ENCODE assay signal across 1 cellular context in the genomic region with DNA sequence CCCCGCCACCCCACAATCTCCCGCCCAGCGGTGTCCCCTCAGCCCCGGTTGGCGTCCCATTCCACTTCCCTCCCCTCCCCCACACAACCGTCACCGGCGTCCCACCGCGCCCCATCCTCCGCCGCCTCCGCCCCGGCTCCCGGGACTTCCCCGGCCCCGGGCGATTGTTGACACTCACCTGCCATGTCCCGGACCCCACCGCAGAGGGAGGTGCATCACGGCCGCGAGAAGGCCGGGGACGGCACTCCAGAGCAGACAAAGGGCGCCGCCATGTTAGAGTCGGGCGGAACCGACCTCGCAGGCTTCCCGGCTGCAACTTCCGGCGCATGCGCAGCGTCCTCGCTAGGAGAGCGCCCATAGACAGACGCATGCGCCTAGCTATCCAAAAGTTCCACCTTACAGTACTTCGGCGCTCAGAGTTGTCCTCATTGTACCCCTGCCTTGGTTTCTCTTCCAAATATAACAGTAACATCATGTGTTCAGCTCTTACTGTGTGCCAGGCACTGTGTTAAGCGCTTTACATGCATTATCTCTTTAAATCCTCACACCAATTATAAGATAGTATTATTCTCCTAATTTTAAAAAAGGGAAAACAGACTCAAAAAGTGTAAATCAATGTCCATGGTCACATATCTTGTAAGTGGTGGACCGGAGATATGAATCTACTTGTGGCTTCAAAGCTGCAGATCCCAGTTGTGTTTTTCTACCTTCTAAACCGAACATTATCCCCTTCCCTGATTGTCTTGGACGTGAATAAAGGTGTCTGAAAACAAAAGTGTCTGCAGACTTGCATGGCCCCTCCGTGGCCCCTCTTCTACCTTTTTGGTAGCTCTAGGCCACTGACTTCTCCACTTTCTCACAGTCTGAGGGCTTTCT.
A peak's percentile ranks its signal among the peaks of the same experiment; 100 is the strongest.
TF ChIP-seq lines count a peak whose summit lies in the region.

A gene (minus strand): TSS at position 297 of the 876 bp plus-strand sequence. CDS start 27,606 bp downstream, outside the sequence.

TF ChIP-seq in K562, 482 proteins besides CTCF, POLR2A, EP300 and RAD21 (continued from another document and continues in another):
- TF ChIP-seq, protein P1, sequence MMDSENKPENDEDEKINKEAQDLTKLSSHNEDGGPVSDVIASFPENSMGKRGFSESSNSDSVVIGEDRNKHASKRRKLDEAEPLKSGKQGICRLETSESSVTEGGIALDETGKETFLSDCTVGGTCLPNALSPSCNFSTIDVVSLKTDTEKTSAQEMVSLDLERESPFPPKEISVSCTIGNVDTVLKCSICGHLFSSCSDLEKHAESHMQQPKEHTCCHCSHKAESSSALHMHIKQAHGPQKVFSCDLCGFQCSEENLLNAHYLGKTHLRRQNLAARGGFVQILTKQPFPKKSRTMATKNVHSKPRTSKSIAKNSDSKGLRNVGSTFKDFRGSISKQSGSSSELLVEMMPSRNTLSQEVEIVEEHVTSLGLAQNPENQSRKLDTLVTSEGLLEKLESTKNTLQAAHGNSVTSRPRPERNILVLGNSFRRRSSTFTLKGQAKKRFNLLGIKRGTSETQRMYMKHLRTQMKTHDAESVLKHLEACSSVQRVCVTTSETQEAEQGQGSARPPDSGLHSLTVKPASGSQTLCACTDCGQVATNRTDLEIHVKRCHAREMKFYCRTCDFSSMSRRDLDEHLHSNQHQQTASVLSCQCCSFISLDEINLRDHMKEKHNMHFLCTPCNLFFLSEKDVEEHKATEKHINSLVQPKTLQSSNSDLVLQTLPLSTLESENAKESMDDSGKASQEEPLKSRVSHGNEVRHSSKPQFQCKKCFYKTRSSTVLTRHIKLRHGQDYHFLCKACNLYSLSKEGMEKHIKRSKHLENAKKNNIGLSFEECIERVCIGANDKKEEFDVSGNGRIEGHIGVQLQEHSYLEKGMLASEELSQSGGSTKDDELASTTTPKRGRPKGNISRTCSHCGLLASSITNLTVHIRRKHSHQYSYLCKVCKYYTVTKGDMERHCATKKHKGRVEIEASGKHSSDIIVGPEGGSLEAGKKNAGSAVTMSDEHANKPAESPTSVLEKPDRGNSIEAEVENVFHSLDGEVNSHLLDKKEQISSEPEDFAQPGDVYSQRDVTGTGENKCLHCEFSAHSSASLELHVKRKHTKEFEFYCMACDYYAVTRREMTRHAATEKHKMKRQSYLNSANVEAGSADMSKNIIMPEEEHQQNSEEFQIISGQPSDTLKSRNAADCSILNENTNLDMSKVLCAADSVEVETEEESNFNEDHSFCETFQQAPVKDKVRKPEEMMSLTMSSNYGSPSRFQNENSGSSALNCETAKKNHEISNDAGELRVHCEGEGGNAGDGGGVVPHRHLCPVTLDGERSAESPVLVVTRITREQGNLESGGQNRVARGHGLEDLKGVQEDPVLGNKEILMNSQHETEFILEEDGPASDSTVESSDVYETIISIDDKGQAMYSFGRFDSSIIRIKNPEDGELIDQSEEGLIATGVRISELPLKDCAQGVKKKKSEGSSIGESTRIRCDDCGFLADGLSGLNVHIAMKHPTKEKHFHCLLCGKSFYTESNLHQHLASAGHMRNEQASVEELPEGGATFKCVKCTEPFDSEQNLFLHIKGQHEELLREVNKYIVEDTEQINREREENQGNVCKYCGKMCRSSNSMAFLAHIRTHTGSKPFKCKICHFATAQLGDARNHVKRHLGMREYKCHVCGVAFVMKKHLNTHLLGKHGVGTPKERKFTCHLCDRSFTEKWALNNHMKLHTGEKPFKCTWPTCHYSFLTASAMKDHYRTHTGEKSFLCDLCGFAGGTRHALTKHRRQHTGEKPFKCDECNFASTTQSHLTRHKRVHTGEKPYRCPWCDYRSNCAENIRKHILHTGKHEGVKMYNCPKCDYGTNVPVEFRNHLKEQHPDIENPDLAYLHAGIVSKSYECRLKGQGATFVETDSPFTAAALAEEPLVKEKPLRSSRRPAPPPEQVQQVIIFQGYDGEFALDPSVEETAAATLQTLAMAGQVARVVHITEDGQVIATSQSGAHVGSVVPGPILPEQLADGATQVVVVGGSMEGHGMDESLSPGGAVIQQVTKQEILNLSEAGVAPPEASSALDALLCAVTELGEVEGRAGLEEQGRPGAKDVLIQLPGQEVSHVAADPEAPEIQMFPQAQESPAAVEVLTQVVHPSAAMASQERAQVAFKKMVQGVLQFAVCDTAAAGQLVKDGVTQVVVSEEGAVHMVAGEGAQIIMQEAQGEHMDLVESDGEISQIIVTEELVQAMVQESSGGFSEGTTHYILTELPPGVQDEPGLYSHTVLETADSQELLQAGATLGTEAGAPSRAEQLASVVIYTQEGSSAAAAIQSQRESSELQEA (IDR thresholded peaks at IDR 0.05; ENCODE audit: low read depth): peak; percentile 64; the same call in 1 of the 2 replicates
- TF ChIP-seq SRF (CRISPR knock-in tag; IDR thresholded peaks at IDR 0.05) (no peak), PCBP1 (IDR thresholded peaks at IDR 0.05; ENCODE audit: low read depth, low read length, poor library complexity, severe bottlenecking) (peak; percentile 93), TCF7L2 (IDR thresholded peaks at IDR 0.05; ENCODE audit: low read depth, low read length) (peak; percentile 45; the same call in 1 of the 2 replicates), ZNF143 (CRISPR knock-in tag; IDR thresholded peaks at IDR 0.05) (peak; percentile 49; the same call in 1 of the 2 replicates), MAZ (CRISPR knock-in tag; conservative IDR thresholded peaks at IDR 0.05 in 1 of 2, IDR thresholded peaks at IDR 0.05 in 1 of 2) (peak in 1 of 2 experiments; percentile 78), TOE1 (IDR thresholded peaks at IDR 0.05; ENCODE audit: borderline replicate concordance) (peak; percentile 33; the same call in 1 of the 2 replicates), TOE1 (CRISPR knock-in tag; IDR thresholded peaks at IDR 0.05; ENCODE audit: borderline replicate concordance, low read depth) (no peak), SAP30 (IDR thresholded peaks at IDR 0.05; ENCODE audit: borderline replicate concordance, insufficient read depth, low read depth, low read length, poor library complexity, severe bottlenecking) (peak; percentile 88), ARHGAP35 (IDR thresholded peaks at IDR 0.05; ENCODE audit: partially characterized antibody) (no peak), ZFX (CRISPR knock-in tag; IDR thresholded peaks at IDR 0.05) (peak; percentile 91), NRF1 (conservative IDR thresholded peaks at IDR 0.05 in 1 of 2, IDR thresholded peaks at IDR 0.05 in 1 of 2) (peak; percentile 100), POLR2AphosphoS5 (IDR thresholded peaks at IDR 0.05; ENCODE audit: control insufficient read depth, insufficient read depth, low read depth, low read length) (0 out of 2 replicates have a peak, but pooled peaks have one; percentile 33), POU5F1 (IDR thresholded peaks at IDR 0.05; ENCODE audit: borderline replicate concordance, low read depth, low read length, partially characterized antibody) (peak; percentile 99), SUPT5H (IDR thresholded peaks at IDR 0.05) (peak; percentile 80), ZNF444 (CRISPR knock-in tag; IDR thresholded peaks at IDR 0.05) (no peak), NCOR1 (IDR thresholded peaks at IDR 0.05) (peak; percentile 53; the same call in 1 of the 2 replicates), MBD2 (IDR thresholded peaks at IDR 0.05; ENCODE audit: borderline replicate concordance, low read depth) (0 out of 2 replicates have a peak, but pooled peaks have one; percentile 43), JUND (IDR thresholded peaks at IDR 0.05; ENCODE audit: borderline replicate concordance, low read depth, low read length) (0 out of 2 replicates have a peak, but pooled peaks have one; percentile 33), JUND (tag; IDR thresholded peaks at IDR 0.05; ENCODE audit: borderline replicate concordance, low read depth, low read length) (0 out of 3 replicates have a peak, but pooled peaks have one; percentile 53), KAT8 (IDR thresholded peaks at IDR 0.05; ENCODE audit: low read depth) (no peak), KDM4B (IDR thresholded peaks at IDR 0.05; ENCODE audit: borderline replicate concordance in 2 of 2, low read depth in 1 of 2) (0 out of 4 replicates have a peak, but pooled peaks of 1 of the 2 experiments have one; percentile 35), FOXK1 (CRISPR knock-in tag; IDR thresholded peaks at IDR 0.05; ENCODE audit: borderline replicate concordance) (no peak), FOXM1 (IDR thresholded peaks at IDR 0.05; ENCODE audit: low read depth) (no peak), FOXM1 (CRISPR knock-in tag; IDR thresholded peaks at IDR 0.05; ENCODE audit: low read depth) (no peak; the same call in 1 of the 2 replicates)
- TF ChIP-seq, protein P2, sequence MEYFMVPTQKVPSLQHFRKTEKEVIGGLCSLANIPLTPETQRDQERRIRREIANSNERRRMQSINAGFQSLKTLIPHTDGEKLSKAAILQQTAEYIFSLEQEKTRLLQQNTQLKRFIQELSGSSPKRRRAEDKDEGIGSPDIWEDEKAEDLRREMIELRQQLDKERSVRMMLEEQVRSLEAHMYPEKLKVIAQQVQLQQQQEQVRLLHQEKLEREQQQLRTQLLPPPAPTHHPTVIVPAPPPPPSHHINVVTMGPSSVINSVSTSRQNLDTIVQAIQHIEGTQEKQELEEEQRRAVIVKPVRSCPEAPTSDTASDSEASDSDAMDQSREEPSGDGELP (CRISPR knock-in tag; IDR thresholded peaks at IDR 0.05; ENCODE audit: borderline replicate concordance): peak; percentile 91
- TF ChIP-seq, protein P3, sequence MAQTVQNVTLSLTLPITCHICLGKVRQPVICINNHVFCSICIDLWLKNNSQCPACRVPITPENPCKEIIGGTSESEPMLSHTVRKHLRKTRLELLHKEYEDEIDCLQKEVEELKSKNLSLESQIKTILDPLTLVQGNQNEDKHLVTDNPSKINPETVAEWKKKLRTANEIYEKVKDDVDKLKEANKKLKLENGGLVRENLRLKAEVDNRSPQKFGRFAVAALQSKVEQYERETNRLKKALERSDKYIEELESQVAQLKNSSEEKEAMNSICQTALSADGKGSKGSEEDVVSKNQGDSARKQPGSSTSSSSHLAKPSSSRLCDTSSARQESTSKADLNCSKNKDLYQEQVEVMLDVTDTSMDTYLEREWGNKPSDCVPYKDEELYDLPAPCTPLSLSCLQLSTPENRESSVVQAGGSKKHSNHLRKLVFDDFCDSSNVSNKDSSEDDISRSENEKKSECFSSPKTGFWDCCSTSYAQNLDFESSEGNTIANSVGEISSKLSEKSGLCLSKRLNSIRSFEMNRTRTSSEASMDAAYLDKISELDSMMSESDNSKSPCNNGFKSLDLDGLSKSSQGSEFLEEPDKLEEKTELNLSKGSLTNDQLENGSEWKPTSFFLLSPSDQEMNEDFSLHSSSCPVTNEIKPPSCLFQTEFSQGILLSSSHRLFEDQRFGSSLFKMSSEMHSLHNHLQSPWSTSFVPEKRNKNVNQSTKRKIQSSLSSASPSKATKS (CRISPR knock-in tag; IDR thresholded peaks at IDR 0.05): no peak
- TF ChIP-seq, protein P4, sequence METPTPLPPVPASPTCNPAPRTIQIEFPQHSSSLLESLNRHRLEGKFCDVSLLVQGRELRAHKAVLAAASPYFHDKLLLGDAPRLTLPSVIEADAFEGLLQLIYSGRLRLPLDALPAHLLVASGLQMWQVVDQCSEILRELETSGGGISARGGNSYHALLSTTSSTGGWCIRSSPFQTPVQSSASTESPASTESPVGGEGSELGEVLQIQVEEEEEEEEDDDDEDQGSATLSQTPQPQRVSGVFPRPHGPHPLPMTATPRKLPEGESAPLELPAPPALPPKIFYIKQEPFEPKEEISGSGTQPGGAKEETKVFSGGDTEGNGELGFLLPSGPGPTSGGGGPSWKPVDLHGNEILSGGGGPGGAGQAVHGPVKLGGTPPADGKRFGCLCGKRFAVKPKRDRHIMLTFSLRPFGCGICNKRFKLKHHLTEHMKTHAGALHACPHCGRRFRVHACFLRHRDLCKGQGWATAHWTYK (CRISPR knock-in tag; IDR thresholded peaks at IDR 0.05): peak; percentile 46; the same call in 1 of the 2 replicates
- TF ChIP-seq, protein P5, sequence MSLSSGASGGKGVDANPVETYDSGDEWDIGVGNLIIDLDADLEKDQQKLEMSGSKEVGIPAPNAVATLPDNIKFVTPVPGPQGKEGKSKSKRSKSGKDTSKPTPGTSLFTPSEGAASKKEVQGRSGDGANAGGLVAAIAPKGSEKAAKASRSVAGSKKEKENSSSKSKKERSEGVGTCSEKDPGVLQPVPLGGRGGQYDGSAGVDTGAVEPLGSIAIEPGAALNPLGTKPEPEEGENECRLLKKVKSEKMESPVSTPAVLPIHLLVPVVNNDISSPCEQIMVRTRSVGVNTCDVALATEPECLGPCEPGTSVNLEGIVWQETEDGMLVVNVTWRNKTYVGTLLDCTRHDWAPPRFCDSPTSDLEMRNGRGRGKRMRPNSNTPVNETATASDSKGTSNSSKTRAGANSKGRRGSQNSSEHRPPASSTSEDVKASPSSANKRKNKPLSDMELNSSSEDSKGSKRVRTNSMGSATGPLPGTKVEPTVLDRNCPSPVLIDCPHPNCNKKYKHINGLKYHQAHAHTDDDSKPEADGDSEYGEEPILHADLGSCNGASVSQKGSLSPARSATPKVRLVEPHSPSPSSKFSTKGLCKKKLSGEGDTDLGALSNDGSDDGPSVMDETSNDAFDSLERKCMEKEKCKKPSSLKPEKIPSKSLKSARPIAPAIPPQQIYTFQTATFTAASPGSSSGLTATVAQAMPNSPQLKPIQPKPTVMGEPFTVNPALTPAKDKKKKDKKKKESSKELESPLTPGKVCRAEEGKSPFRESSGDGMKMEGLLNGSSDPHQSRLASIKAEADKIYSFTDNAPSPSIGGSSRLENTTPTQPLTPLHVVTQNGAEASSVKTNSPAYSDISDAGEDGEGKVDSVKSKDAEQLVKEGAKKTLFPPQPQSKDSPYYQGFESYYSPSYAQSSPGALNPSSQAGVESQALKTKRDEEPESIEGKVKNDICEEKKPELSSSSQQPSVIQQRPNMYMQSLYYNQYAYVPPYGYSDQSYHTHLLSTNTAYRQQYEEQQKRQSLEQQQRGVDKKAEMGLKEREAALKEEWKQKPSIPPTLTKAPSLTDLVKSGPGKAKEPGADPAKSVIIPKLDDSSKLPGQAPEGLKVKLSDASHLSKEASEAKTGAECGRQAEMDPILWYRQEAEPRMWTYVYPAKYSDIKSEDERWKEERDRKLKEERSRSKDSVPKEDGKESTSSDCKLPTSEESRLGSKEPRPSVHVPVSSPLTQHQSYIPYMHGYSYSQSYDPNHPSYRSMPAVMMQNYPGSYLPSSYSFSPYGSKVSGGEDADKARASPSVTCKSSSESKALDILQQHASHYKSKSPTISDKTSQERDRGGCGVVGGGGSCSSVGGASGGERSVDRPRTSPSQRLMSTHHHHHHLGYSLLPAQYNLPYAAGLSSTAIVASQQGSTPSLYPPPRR (CRISPR knock-in tag; IDR thresholded peaks at IDR 0.05; ENCODE audit: borderline replicate concordance): no peak
- TF ChIP-seq, protein P6, sequence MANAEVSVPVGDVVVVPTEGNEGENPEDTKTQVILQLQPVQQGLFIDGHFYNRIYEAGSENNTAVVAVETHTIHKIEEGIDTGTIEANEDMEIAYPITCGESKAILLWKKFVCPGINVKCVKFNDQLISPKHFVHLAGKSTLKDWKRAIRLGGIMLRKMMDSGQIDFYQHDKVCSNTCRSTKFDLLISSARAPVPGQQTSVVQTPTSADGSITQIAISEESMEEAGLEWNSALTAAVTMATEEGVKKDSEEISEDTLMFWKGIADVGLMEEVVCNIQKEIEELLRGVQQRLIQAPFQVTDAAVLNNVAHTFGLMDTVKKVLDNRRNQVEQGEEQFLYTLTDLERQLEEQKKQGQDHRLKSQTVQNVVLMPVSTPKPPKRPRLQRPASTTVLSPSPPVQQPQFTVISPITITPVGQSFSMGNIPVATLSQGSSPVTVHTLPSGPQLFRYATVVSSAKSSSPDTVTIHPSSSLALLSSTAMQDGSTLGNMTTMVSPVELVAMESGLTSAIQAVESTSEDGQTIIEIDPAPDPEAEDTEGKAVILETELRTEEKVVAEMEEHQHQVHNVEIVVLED (CRISPR knock-in tag; IDR thresholded peaks at IDR 0.05): peak; percentile 75
- TF ChIP-seq, protein P7, sequence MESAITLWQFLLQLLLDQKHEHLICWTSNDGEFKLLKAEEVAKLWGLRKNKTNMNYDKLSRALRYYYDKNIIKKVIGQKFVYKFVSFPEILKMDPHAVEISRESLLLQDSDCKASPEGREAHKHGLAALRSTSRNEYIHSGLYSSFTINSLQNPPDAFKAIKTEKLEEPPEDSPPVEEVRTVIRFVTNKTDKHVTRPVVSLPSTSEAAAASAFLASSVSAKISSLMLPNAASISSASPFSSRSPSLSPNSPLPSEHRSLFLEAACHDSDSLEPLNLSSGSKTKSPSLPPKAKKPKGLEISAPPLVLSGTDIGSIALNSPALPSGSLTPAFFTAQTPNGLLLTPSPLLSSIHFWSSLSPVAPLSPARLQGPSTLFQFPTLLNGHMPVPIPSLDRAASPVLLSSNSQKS (CRISPR knock-in tag; IDR thresholded peaks at IDR 0.05): no peak
